In the genomic region with DNA sequence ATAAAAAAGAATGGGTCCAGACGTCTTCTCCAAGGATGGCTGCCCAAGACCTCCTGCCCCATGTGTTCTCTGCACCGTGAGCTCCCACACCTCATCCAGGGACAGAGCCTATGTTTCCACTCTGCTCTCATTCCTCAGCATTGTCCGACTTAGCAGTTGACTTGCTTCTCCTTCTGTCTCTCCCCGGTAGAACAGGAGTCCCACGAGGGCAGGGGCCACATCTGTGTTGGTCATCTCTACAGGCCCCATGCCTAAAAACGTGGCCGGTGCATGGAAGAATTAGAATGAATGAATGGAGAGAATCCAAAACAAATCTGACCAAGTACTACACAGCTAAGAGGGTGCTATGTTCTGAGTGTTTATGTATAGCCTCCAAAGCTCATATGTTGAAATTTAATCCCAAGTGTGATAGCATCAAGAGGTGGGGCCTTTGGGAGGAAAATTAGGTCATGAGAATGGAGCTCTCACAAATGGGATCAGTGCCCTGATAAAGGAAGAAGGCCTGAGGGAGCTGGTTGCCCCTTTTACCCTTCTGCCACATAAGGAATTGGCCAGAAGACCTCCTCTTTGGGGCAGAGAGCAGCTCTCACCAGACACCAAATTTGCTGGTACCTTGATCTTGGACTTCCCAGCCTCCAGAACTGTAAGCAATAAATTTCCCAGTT, we compare ENCODE assay signal across 25 cellular contexts. TPM values are rescaled to one million over a fixed set of nuclear protein-coding genes. Genes with fewer than 3 reads are reported as not detected.
DNase-seq lines count a peak whose midpoint lies in the region; ATAC-seq, FAIRE-seq and TF ChIP-seq lines count a peak whose summit lies in the region.
"Had no signal": no experiment of that assay in that cellular context is flagged by ENCODE, and none has a peak within 500 bp of the region (broad histone marks: within the 10 kb centered on the region; RNA-seq: fewer than 3 reads in every experiment).

No MANE protein-coding gene starts in this region.

- no peak overlapping the region for H3K4me2 ChIP-seq in neural progenitor cell

- H3K4me3 Mint-ChIP-seq in neural progenitor cell: no peak overlapping the region
- H3K4me3 Mint-ChIP-seq: T-helper 1 cell treated with Interleukin-12 subunit alpha and Interleukin-12 subunit beta and Interleukin-4 antibody, amounts not matched to agents 30 μg/mL and 1 μg/mL, for 36 hours had no signal

- TF ChIP-seq CTCF in HEK293 (tag by site-specific recombination; IDR thresholded peaks at IDR 0.05): no peak
- no peak for TF ChIP-seq CTCF in neural progenitor cell (IDR thresholded peaks at IDR 0.05)
- TF ChIP-seq CTCF in pancreas (IDR thresholded peaks at IDR 0.05): no peak

- DNase-seq in DMS 273 treated with DMSO at 0.1 percent for 48 hours (lab: John Stamatoyannopoulos, UW): peak; percentile 17
- no peak for DNase-seq in neural progenitor cell (ENCODE audit: low spot score)
- no peak for DNase-seq in NCI-H526 treated with DMSO at 0.1 percent for 48 hours (lab: John Stamatoyannopoulos, UW)
- no peak for DNase-seq in AG08396 (ENCODE audit: low spot score)
- no peak for DNase-seq in pancreas
- DNase-seq: ACHN, AML-193, GDM1, GM23248, HCEC 1CT, NCI-H1417, NCI-H1930, NCI-H345, NCI-H69, PC-3, RPMI8226, SIG-M5 had no signal

- H3K27ac Mint-ChIP-seq in neural progenitor cell: peak overlapping the region; percentile 55
- H3K27ac Mint-ChIP-seq: T-helper 1 cell treated with Interleukin-12 subunit alpha and Interleukin-12 subunit beta and Interleukin-4 antibody, amounts not matched to agents 30 μg/mL and 1 μg/mL, for 36 hours had no signal

- H3K9me3 Mint-ChIP-seq in neural progenitor cell: no peaks in the 10 kb centered on the region
- H3K9me3 Mint-ChIP-seq: T-helper 1 cell treated with Interleukin-12 subunit alpha and Interleukin-12 subunit beta and Interleukin-4 antibody, amounts not matched to agents 30 μg/mL and 1 μg/mL, for 36 hours had no signal

- ATAC-seq in pancreas: no peak
- ATAC-seq: PC-3 had no signal

- no peak overlapping the region for H3K27ac ChIP-seq in HEK293 (ENCODE audit: extremely low read depth, low read depth, low read length)
- H3K27ac ChIP-seq in angular gyrus (ENCODE audit: low read depth, low read length): peak overlapping the region; percentile 22
- H3K27ac ChIP-seq in neural progenitor cell: no peak overlapping the region
- no peak overlapping the region for H3K27ac ChIP-seq in pancreas
- H3K27ac ChIP-seq: C4-2B, GM23248, HL-60 had no signal

- H3K36me3 Mint-ChIP-seq in neural progenitor cell: peaks cover 3% of the 10 kb centered on the region

- H3K9ac ChIP-seq in neural progenitor cell: no peak overlapping the region
- H3K9ac ChIP-seq: GM23248 had no signal

- H3K4me1 Mint-ChIP-seq in neural progenitor cell: peaks cover 14% of the 10 kb centered on the region

- no peaks in the 10 kb centered on the region for H3F3A ChIP-seq in neural progenitor cell (ENCODE audit: low read depth)

- H3K79me2 ChIP-seq in neural progenitor cell (ENCODE audit: low read depth): no peaks in the 10 kb centered on the region

- H3K9me3 ChIP-seq in HEK293 (ENCODE audit: control insufficient read depth, insufficient read depth, low read depth, low read length) (no peaks in the 10 kb centered on the region), neural progenitor cell (ENCODE audit: low read depth) (no peaks in the 10 kb centered on the region), pancreas (no peaks in the 10 kb centered on the region)

- H3K4me1 ChIP-seq in HEK293 (ENCODE audit: control insufficient read depth, insufficient read depth, low read length) (no peaks in the 10 kb centered on the region), neural progenitor cell (peaks cover 14% of the 10 kb centered on the region), pancreas (no peaks in the 10 kb centered on the region)

- no peak overlapping the region for H3K4me3 ChIP-seq in HEK293 (ENCODE audit: low read depth, low read length)
- H3K4me3 ChIP-seq in neural progenitor cell: no peak overlapping the region
- no peak overlapping the region for H3K4me3 ChIP-seq in pancreas
- H3K4me3 ChIP-seq: GM23248 had no signal

- H3K36me3 ChIP-seq in HEK293 (ENCODE audit: control insufficient read depth in 2 of 2, insufficient read depth in 1 of 2, low read length in 2 of 2) (no peaks in the 10 kb centered on the region), neural progenitor cell (no peaks in the 10 kb centered on the region), pancreas (no peaks in the 10 kb centered on the region)

- 82 to 89% methylated on average over 7 of the region's 7 CpGs for WGBS in pancreas, 2 donors

- CTCF ChIA-PET in HEK293 (lab: Yijun Ruan, JAX): interaction anchor here (0.7 to 2.2 kb wide), 4 partner anchors 21 to 73 kb away, joined by 3 to 8 read pairs (median 3); no protein-coding TSS in a partner anchor

- POLR2A ChIA-PET in HEK293 (lab: Yijun Ruan, JAX): interaction anchor here (0.6 kb wide), 1 partner anchor 337 kb away, joined by 3 read pairs; no protein-coding TSS in a partner anchor

- H4K20me1 ChIP-seq in neural progenitor cell (ENCODE audit: low read depth): no peaks in the 10 kb centered on the region

- H3K27me3 Mint-ChIP-seq in neural progenitor cell (ENCODE audit: insufficient read depth, low read depth): peaks cover 11% of the 10 kb centered on the region

- H3K27me3 ChIP-seq in neural progenitor cell (no peaks in the 10 kb centered on the region), pancreas (no peaks in the 10 kb centered on the region)

- FAIRE-seq in pancreas (lab: Jason Lieb, UNC): no peak
- FAIRE-seq: D721Med had no signal

- H2AFZ ChIP-seq in neural progenitor cell (replicated peaks): no peak overlapping the region
- H2AFZ ChIP-seq: GM23248 had no signal

- intact Hi-C loops in pancreas (cut with DNase I): no loop called here

TF ChIP-seq in HEK293, 187 proteins besides CTCF, POLR2A, EP300 and RAD21:
- TF ChIP-seq ZNF777 (tag by site-specific recombination; IDR thresholded peaks at IDR 0.05; ENCODE audit: borderline replicate concordance): no peak
- TF ChIP-seq ZFP69B (tag by site-specific recombination; IDR thresholded peaks at IDR 0.05): peak; percentile 57; the same call in 1 of the 2 replicates
- TF ChIP-seq ZNF600 (tag by site-specific recombination; IDR thresholded peaks at IDR 0.05): peak; percentile 57; the same call in 1 of the 2 replicates
- TF ChIP-seq KLF1 (tag by site-specific recombination; IDR thresholded peaks at IDR 0.05): peak; percentile 41; the same call in 1 of the 2 replicates
- TF ChIP-seq ZNF202 (tag by site-specific recombination; IDR thresholded peaks at IDR 0.05; ENCODE audit: borderline replicate concordance): no peak
- no peak for TF ChIP-seq ZNF677 (tag by site-specific recombination; IDR thresholded peaks at IDR 0.05)
- peak; percentile 89 for TF ChIP-seq ZNF692 (tag by site-specific recombination; IDR thresholded peaks at IDR 0.05)
- 0 out of 2 replicates have a peak, but pooled peaks have one; percentile 25 for TF ChIP-seq TRIM28 (IDR thresholded peaks at IDR 0.05; ENCODE audit: borderline replicate concordance, low read length)
TF ChIP-seq in HEK293: peak in this region for 5.

RNA-seq across cellular contexts. Expression of gene FAM178B, which starts 55.9 kb away (rescaled TPM):
- total RNA-seq in neural progenitor cell (ENCODE audit: low replicate concordance): not detected in 2 replicates
- not detected for total RNA-seq in pancreas
- not detected for polyA plus RNA-seq in pancreas
- total RNA-seq: GM23248, HT1080, M059J, PC-3 had no signal
